8 cellular contexts compared by ENCODE assay signal in genomic region chr14:22848391-22849164, GRCh38. TPM values are rescaled to one million over a fixed set of nuclear protein-coding genes. Genes with fewer than 3 reads are reported as not detected.
DNase-seq lines count a peak whose midpoint lies in the region; ATAC-seq and TF ChIP-seq lines count a peak whose summit lies in the region.

No MANE protein-coding gene starts in this region.

- H3K36me3 ChIP-seq in GM23338 (ENCODE audit: insufficient read depth) (no peaks in the 10 kb centered on the region), skeletal muscle tissue (ENCODE audit: control insufficient read depth in 3 of 3, insufficient read depth in 3 of 3, low read length in 3 of 3) (peaks cover 2 to 13% (median 5%) of the 10 kb centered on the region in 3 donors)

- H3K4me2 ChIP-seq in GM23338, result peak overlapping the region; percentile 31; the same call in 1 of the 2 replicates

- peak overlapping the region; percentile 45 to 71 (median 51) for H3K9ac ChIP-seq in skeletal muscle tissue (ENCODE audit: low read depth in 1 of 3, low read length in 3 of 3)

- no peaks in the 10 kb centered on the region for H3K9me3 ChIP-seq in skeletal muscle tissue (ENCODE audit: control insufficient read depth in 3 of 3, low read length in 3 of 3)

- no peak overlapping the region for H2AFZ ChIP-seq in GM23338

- no peaks in the 10 kb centered on the region for H3K79me2 ChIP-seq in GM23338 (replicated peaks; ENCODE audit: insufficient read depth)

- no peak for TF ChIP-seq CTCF in GM23338 (conservative IDR thresholded peaks at IDR 0.05; ENCODE audit: low read depth in 2 of 2)
- no peak for TF ChIP-seq CTCF in astrocyte of the spinal cord (IDR thresholded peaks at IDR 0.05; ENCODE audit: low read depth, low read length)

- H3K27me3 ChIP-seq in GM23338 (ENCODE audit: insufficient read depth) (no peaks in the 10 kb centered on the region), skeletal muscle tissue (ENCODE audit: control insufficient read depth in 3 of 3, insufficient read depth in 3 of 3, low read length in 3 of 3) (no peaks in the 10 kb centered on the region)

- peaks cover 23% of the 10 kb centered on the region for H3K4me1 ChIP-seq in GM23338 (ENCODE audit: insufficient read depth)
- H3K4me1 ChIP-seq in skeletal muscle tissue (ENCODE audit: control insufficient read depth in 3 of 3, insufficient read depth in 3 of 3, low read length in 3 of 3), result peaks cover 56 to 69% (median 61%) of the 10 kb centered on the region in 3 donors

- CTCF ChIA-PET in activated CD8-positive, alpha-beta memory T cell treated with anti-CD3 and anti-CD28 coated beads, Interleukin-2, amount 10 ng/mL, durations not matched to agents 7 days and 5 days (lab: Charles Lee), result interaction anchor here (0.8 to 10.2 kb wide), 7 partner anchors 14 to 278 kb away, joined by 3 to 239 read pairs (median 9); partner anchors contain the start of gene MRPL52

- H3K9me2 ChIP-seq in GM23338 (ENCODE audit: insufficient read depth), result no peaks in the 10 kb centered on the region

- no peaks in the 10 kb centered on the region; the same call in 2 of the 3 replicates for H3K9me3 Mint-ChIP-seq in GM23338
- H3K9me3 Mint-ChIP-seq in activated CD8-positive, alpha-beta memory T cell treated with anti-CD3 and anti-CD28 coated beads, Interleukin-2, amount 10 ng/mL, durations not matched to agents 7 days and 5 days (ENCODE audit: low read depth), result no peaks in the 10 kb centered on the region

- H3K4me3 ChIP-seq in GM23338 (no peak overlapping the region), astrocyte of the spinal cord (ENCODE audit: low read depth, low read length) (no peak overlapping the region), skeletal muscle tissue (ENCODE audit: low read length in 3 of 3) (peak overlapping the region; percentile 10 to 45 (median 43))

- H4K20me1 ChIP-seq in GM23338 (replicated peaks; ENCODE audit: insufficient read depth), result no peaks in the 10 kb centered on the region

- peaks cover 27% of the 10 kb centered on the region for H3K36me3 Mint-ChIP-seq in GM23338 (ENCODE audit: low read depth)
- no peaks in the 10 kb centered on the region for H3K36me3 Mint-ChIP-seq in activated CD8-positive, alpha-beta memory T cell treated with anti-CD3 and anti-CD28 coated beads, Interleukin-2, amount 10 ng/mL, durations not matched to agents 7 days and 5 days

- DNase-seq in GM23338 (ENCODE audit: low spot score) (peak; percentile 48), astrocyte of the spinal cord (ENCODE audit: low read depth, low spot score) (peak; percentile 95), hepatic stellate cell (ENCODE audit: low spot score) (peak; percentile 65), GM19238 (ENCODE audit: insufficient read length, low spot score) (no peak)
- no peak for DNase-seq in stimulated activated naive CD8-positive, alpha-beta T cell treated with anti-CD3 and anti-CD28 coated beads, Interleukin-15, Interleukin-2, amounts not matched to agents 100 U/mL and 50 U/mL, for 24 hours
- DNase-seq in activated CD8-positive, alpha-beta memory T cell treated with anti-CD3 and anti-CD28 coated beads, Interleukin-2, amount 10 ng/mL, durations not matched to agents 7 days and 5 days, result no peak

- no peak overlapping the region for H3K4me3 Mint-ChIP-seq in GM23338
- H3K4me3 Mint-ChIP-seq in activated CD8-positive, alpha-beta memory T cell treated with anti-CD3 and anti-CD28 coated beads, Interleukin-2, amount 10 ng/mL, durations not matched to agents 7 days and 5 days, result no peak overlapping the region

- H3K27ac Mint-ChIP-seq in GM23338, result peak overlapping the region; percentile 80
- H3K27ac Mint-ChIP-seq in activated CD8-positive, alpha-beta memory T cell treated with anti-CD3 and anti-CD28 coated beads, Interleukin-2, amount 10 ng/mL, durations not matched to agents 7 days and 5 days, result no peak overlapping the region

- H3K27ac ChIP-seq in GM23338 (ENCODE audit: low read depth) (peak overlapping the region; percentile 88), skeletal muscle tissue (ENCODE audit: low read depth, low read length) (peak overlapping the region; percentile 91)

- peaks cover 15% of the 10 kb centered on the region for H3F3A ChIP-seq in GM23338 (replicated peaks; ENCODE audit: low read depth)

- peaks cover 27% of the 10 kb centered on the region for H3K4me1 Mint-ChIP-seq in GM23338
- H3K4me1 Mint-ChIP-seq in activated CD8-positive, alpha-beta memory T cell treated with anti-CD3 and anti-CD28 coated beads, Interleukin-2, amount 10 ng/mL, durations not matched to agents 7 days and 5 days, result peaks cover 21% of the 10 kb centered on the region

- ATAC-seq in GM23338, result peak; percentile 21
- ATAC-seq in stimulated activated naive CD8-positive, alpha-beta T cell treated with anti-CD3 and anti-CD28 coated beads, Interleukin-15, Interleukin-2, amounts not matched to agents 100 U/mL and 50 U/mL, for 24 hours, result no peak
- no peak for ATAC-seq in activated CD8-positive, alpha-beta memory T cell treated with anti-CD3 and anti-CD28 coated beads, Interleukin-2, amount 10 ng/mL, durations not matched to agents 7 days and 5 days
- no peak for ATAC-seq in GM21723 (IDR thresholded peaks at IDR 0.05; ENCODE audit: unreplicated experiment)

- H3K27me3 Mint-ChIP-seq in GM23338 (ENCODE audit: insufficient read depth, low read depth, poor library complexity), result peaks cover 13% of the 10 kb centered on the region
- H3K27me3 Mint-ChIP-seq in activated CD8-positive, alpha-beta memory T cell treated with anti-CD3 and anti-CD28 coated beads, Interleukin-2, amount 10 ng/mL, durations not matched to agents 7 days and 5 days, result peaks cover 5% of the 10 kb centered on the region

- in situ Hi-C loops in astrocyte of the spinal cord (cut with HindIII; ENCODE audit: low sequenced_read_pairs), result no loop called here

TF ChIP-seq in GM23338, 12 proteins besides CTCF, POLR2A, EP300 and RAD21 (continues in another document):
- TF ChIP-seq REST (IDR thresholded peaks at IDR 0.05; ENCODE audit: unreplicated experiment) (no peak), CREB1 (CRISPR knock-in tag; IDR thresholded peaks at IDR 0.05; ENCODE audit: low read depth) (no peak), STAT1 (IDR thresholded peaks at IDR 0.05; ENCODE audit: unreplicated experiment) (no peak), EZH2phosphoT487 (IDR thresholded peaks at IDR 0.05; ENCODE audit: unreplicated experiment) (no peak), ZNF331 (CRISPR knock-in tag; IDR thresholded peaks at IDR 0.05; ENCODE audit: low read depth) (no peak)

RNA-seq across cellular contexts. Expression of gene MMP14, which starts 12.2 kb away (rescaled TPM):
- total RNA-seq in GM23338 (2014; rRNA removed; shearing (Covaris generic)), result 48.9 and 56.4 TPM in 2 replicates
- 6.5 and 7.0 TPM in 2 replicates for polyA plus RNA-seq in GM23338 (2016; fragmentation: Nextera tagmentation; extraction: Ambion mirVana)
- 96.0 TPM for total RNA-seq in skeletal muscle tissue
- 1 to 10 TPM; 1.3 to 2.5 TPM for total RNA-seq in activated CD8-positive, alpha-beta memory T cell treated with anti-CD3 and anti-CD28 coated beads, Interleukin-2, amount 10 ng/mL, durations not matched to agents 7 days and 5 days

RNA-seq across cellular contexts. Expression of gene MRPL52, which starts 18.9 kb away (rescaled TPM):
- 131 and 138 TPM in 2 replicates for total RNA-seq in GM23338 (2014; rRNA removed; shearing (Covaris generic))
- polyA plus RNA-seq in GM23338 (2016; fragmentation: Nextera tagmentation; extraction: Ambion mirVana), result 617 and 691 TPM in 2 replicates
- 16.7 TPM for total RNA-seq in skeletal muscle tissue
- total RNA-seq in activated CD8-positive, alpha-beta memory T cell treated with anti-CD3 and anti-CD28 coated beads, Interleukin-2, amount 10 ng/mL, durations not matched to agents 7 days and 5 days, result 100 to 1,000 TPM; 107 to 147 TPM

RNA-seq across cellular contexts. Expression of gene LRP10, which starts 23.0 kb away (rescaled TPM):
- total RNA-seq in GM23338 (2014; rRNA removed; shearing (Covaris generic)), result 16.5 and 18.1 TPM in 2 replicates
- polyA plus RNA-seq in GM23338 (2016; fragmentation: Nextera tagmentation; extraction: Ambion mirVana), result 5.4 and 6.4 TPM in 2 replicates
- total RNA-seq in skeletal muscle tissue, result 11.0 TPM
- total RNA-seq in activated CD8-positive, alpha-beta memory T cell treated with anti-CD3 and anti-CD28 coated beads, Interleukin-2, amount 10 ng/mL, durations not matched to agents 7 days and 5 days, result 10 to 100 TPM; 59.0 to 60.1 TPM

RNA-seq across cellular contexts. Expression of gene SLC7A7, which starts 33.3 kb away (rescaled TPM):
- 3.6 and 6.1 TPM in 2 replicates for total RNA-seq in GM23338 (2014; rRNA removed; shearing (Covaris generic))
- 2.7 and 4.1 TPM in 2 replicates for polyA plus RNA-seq in GM23338 (2016; fragmentation: Nextera tagmentation; extraction: Ambion mirVana)
- total RNA-seq in skeletal muscle tissue, result 15.1 TPM
- total RNA-seq in activated CD8-positive, alpha-beta memory T cell treated with anti-CD3 and anti-CD28 coated beads, Interleukin-2, amount 10 ng/mL, durations not matched to agents 7 days and 5 days, result under 1 TPM; 0.16 to 0.58 TPM

RNA-seq across cellular contexts. Expression of gene REM2, which starts 34.4 kb away (rescaled TPM):
- 0.31 and 1.2 TPM in 2 replicates for total RNA-seq in GM23338 (2014; rRNA removed; shearing (Covaris generic))
- 2.9 and 3.0 TPM in 2 replicates for polyA plus RNA-seq in GM23338 (2016; fragmentation: Nextera tagmentation; extraction: Ambion mirVana)
- under 0.01 TPM for total RNA-seq in skeletal muscle tissue
- under 1 TPM; 0.26 to 0.93 TPM for total RNA-seq in activated CD8-positive, alpha-beta memory T cell treated with anti-CD3 and anti-CD28 coated beads, Interleukin-2, amount 10 ng/mL, durations not matched to agents 7 days and 5 days

Comparison
In these comparisons a context has a peak if more than half of its experiments do, and no peak if none do; other contexts are left out.
1. DNase-seq: peak in GM23338 (single experiment), astrocyte of the spinal cord (single experiment) and hepatic stellate cell (single experiment); none in stimulated activated naive CD8-positive, alpha-beta T cell treated with anti-CD3 and anti-CD28 coated beads, Interleukin-15, Interleukin-2, amounts not matched to agents 100 U/mL and 50 U/mL, for 24 hours (single experiment), activated CD8-positive, alpha-beta memory T cell treated with anti-CD3 and anti-CD28 coated beads, Interleukin-2, amount 10 ng/mL, durations not matched to agents 7 days and 5 days (single experiment) and GM19238 (single experiment).
2. H3K4me3 ChIP-seq: peak in skeletal muscle tissue (3 of 3); none in GM23338 (single experiment) and astrocyte of the spinal cord (single experiment).
3. RNA of gene MMP14, which starts 12.2 kb away (total RNA-seq): 96.0 TPM in skeletal muscle tissue (single experiment) and 48.9 to 56.4 TPM in GM23338; 1.3 to 2.5 TPM in activated CD8-positive, alpha-beta memory T cell treated with anti-CD3 and anti-CD28 coated beads, Interleukin-2, amount 10 ng/mL, durations not matched to agents 7 days and 5 days; every median in the first group is over 10 times any median in the second.